19 cellular contexts compared by ENCODE assay signal in the genomic region with DNA sequence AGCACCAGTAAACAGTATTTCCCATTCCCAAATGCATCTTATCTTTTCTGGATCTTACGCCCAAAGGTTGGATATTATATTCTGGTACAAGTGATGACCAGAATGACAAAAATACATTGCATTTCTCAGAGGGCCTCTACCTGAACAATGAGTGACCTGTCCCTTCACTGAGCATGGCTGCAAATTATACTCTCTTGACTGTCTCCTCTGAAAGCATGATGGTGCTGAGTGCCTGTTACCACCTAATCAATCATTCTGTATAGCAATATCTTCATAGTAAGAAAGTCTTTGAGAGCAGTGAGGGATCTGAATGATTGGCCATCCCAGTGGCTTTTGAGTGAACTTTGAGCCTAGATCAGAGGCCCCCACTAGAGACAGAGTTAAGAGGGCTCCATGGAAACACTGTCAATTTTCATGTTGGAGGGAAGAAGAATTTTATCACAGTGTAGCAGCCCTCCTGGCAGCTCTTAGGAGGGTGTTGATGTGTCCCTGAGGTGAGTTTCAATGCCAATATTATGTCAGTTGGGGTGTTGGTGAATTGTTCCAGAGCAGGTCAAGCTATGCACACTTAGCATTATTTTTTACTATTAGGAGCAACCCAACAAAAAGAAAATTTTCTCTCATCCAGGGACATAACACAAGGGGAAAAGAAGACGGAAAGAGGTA.
DNase-seq lines count a peak whose midpoint lies in the region; ATAC-seq and TF ChIP-seq lines count a peak whose summit lies in the region.
"Had no signal": no experiment of that assay in that cellular context is flagged by ENCODE, and none has a peak within 500 bp of the region (broad histone marks: within the 10 kb centered on the region; RNA-seq: fewer than 3 reads in every experiment).

No MANE protein-coding gene starts in this region.

- no peaks in the 10 kb centered on the region for H3K27me3 Mint-ChIP-seq in nephron progenitor cell (ENCODE audit: low read depth, poor library complexity)
- H3K27me3 Mint-ChIP-seq: CD4-positive, CD25-positive, alpha-beta regulatory T cell had no signal

- H3K4me1 Mint-ChIP-seq in nephron progenitor cell = no peaks in the 10 kb centered on the region
- H3K4me1 Mint-ChIP-seq: CD4-positive, CD25-positive, alpha-beta regulatory T cell; GM23338 had no signal

- H3K4me3 ChIP-seq in cardiac muscle cell (no peak overlapping the region), heart left ventricle (no peak overlapping the region), left ventricle myocardium inferior (no peak overlapping the region), stomach (no peak overlapping the region)
- H3K4me3 ChIP-seq: BLaER1, GM12878, GM23338 had no signal

- no peaks in the 10 kb centered on the region for H3K36me3 Mint-ChIP-seq in nephron progenitor cell (ENCODE audit: low read depth)
- H3K36me3 Mint-ChIP-seq: CD4-positive, CD25-positive, alpha-beta regulatory T cell; CD8-positive, alpha-beta T cell had no signal

- peaks cover 21% of the 10 kb centered on the region for H3K9me3 Mint-ChIP-seq in nephron progenitor cell

- 53 to 63% (median 59%) methylated on average over 2 of the region's 2 CpGs for WGBS in heart left ventricle, 4 donors
- 88 to 96% (median 92%) methylated on average over 2 of the region's 2 CpGs for WGBS in stomach, 5 donors

- intact Hi-C loops in heart left ventricle (cut with DNase I) (loop anchor here in 4 of 10 donors (5.0 to 10.0 kb wide), 5 partner anchors 117 to 447 kb away; no protein-coding TSS in a partner anchor), left ventricle myocardium inferior (cut with micrococcal nuclease) (no loop called here), stomach (cut with DNase I; ENCODE audit: low total_unique reads) (no loop called here)

- H3K27ac Mint-ChIP-seq in nephron progenitor cell = peak overlapping the region; percentile 5
- H3K27ac Mint-ChIP-seq: CD4-positive, CD25-positive, alpha-beta regulatory T cell; CD8-positive, alpha-beta T cell; GM23338; H9 had no signal

- TF ChIP-seq EP300 in stomach (IDR thresholded peaks at IDR 0.05) = no peak

- no peaks in the 10 kb centered on the region for H3K27me3 ChIP-seq in cardiac muscle cell
- H3K27me3 ChIP-seq in heart left ventricle = no peaks in the 10 kb centered on the region
- H3K27me3 ChIP-seq in left ventricle myocardium inferior (ENCODE audit: low read depth) = no peaks in the 10 kb centered on the region
- no peaks in the 10 kb centered on the region for H3K27me3 ChIP-seq in stomach
- H3K27me3 ChIP-seq: BLaER1 had no signal

- TF ChIP-seq CTCF in cardiac muscle cell (IDR thresholded peaks at IDR 0.05; ENCODE audit: low read depth, low read length) (no peak), heart left ventricle (IDR thresholded peaks at IDR 0.05) (no peak), left ventricle myocardium inferior (IDR thresholded peaks at IDR 0.05; ENCODE audit: borderline replicate concordance) (no peak), nephron progenitor cell (IDR thresholded peaks at IDR 0.05) (no peak), stomach (IDR thresholded peaks at IDR 0.05) (no peak)

- DNase-seq in cardiac muscle cell (ENCODE audit: low read depth in 1 of 2, low spot score in 1 of 2) = peak in 1 of 2 donors; percentile 88
- DNase-seq in heart left ventricle = peak in 4 of 5 donors; percentile 42 to 51 (median 46)
- DNase-seq in left ventricle myocardium inferior = no peak
- no peak for DNase-seq in nephron progenitor cell
- DNase-seq in stomach = no peak
- DNase-seq: Caco-2; CD4-positive, CD25-positive, alpha-beta regulatory T cell; CD8-positive, alpha-beta T cell; DMS153; DMS79; EL; GDM1; H9 had no signal

- H3K4me3 Mint-ChIP-seq in nephron progenitor cell = no peak overlapping the region
- H3K4me3 Mint-ChIP-seq: CD4-positive, CD25-positive, alpha-beta regulatory T cell; CD8-positive, alpha-beta T cell; GM23338; H9 had no signal

- H3K27ac ChIP-seq in cardiac muscle cell (peak overlapping the region; percentile 54), heart left ventricle (peak overlapping the region in 8 of 12 donors; percentile 47 to 77 (median 68)), left ventricle myocardium inferior (replicated peaks) (peak overlapping the region; percentile 83), stomach (no peak overlapping the region)
- H3K27ac ChIP-seq: BLaER1, C4-2B had no signal

- peak; percentile 97 for ATAC-seq in heart left ventricle
- ATAC-seq in HG03342 (IDR thresholded peaks at IDR 0.05; ENCODE audit: unreplicated experiment) = no peak
- ATAC-seq: CD8-positive, alpha-beta T cell; GM12878; GM23338; HCT116 had no signal

- H3K36me3 ChIP-seq in cardiac muscle cell (no peaks in the 10 kb centered on the region), heart left ventricle (no peaks in the 10 kb centered on the region), left ventricle myocardium inferior (no peaks in the 10 kb centered on the region), stomach (no peaks in the 10 kb centered on the region)
- H3K36me3 ChIP-seq: BLaER1 had no signal

- no peaks in the 10 kb centered on the region for H3K9me3 ChIP-seq in cardiac muscle cell (ENCODE audit: low read depth)
- peaks cover 0 to 19% (median 11%) of the 10 kb centered on the region in 12 donors for H3K9me3 ChIP-seq in heart left ventricle
- peaks cover 25% of the 10 kb centered on the region for H3K9me3 ChIP-seq in left ventricle myocardium inferior (replicated peaks)
- H3K9me3 ChIP-seq in stomach = peaks cover 0 to 24% (median 12%) of the 10 kb centered on the region in 4 donors

- TF ChIP-seq POLR2A in heart left ventricle (IDR thresholded peaks at IDR 0.05) = no peak
- no peak for TF ChIP-seq POLR2A in stomach (IDR thresholded peaks at IDR 0.05)

- H3K4me1 ChIP-seq in cardiac muscle cell (ENCODE audit: low read depth) (peaks cover 14% of the 10 kb centered on the region), heart left ventricle (peaks cover 0 to 11% (median 0%) of the 10 kb centered on the region in 12 donors), left ventricle myocardium inferior (peaks cover 11% of the 10 kb centered on the region), stomach (no peaks in the 10 kb centered on the region)
- H3K4me1 ChIP-seq: Caco-2 had no signal

Comparison
In these comparisons a context has a peak if more than half of its experiments do, and no peak if none do; other contexts are left out.
1. DNase-seq: peak in heart left ventricle (4 of 5); none in left ventricle myocardium inferior (single experiment), nephron progenitor cell (single experiment) and stomach (single experiment).
2. H3K27ac ChIP-seq: peak in cardiac muscle cell (single experiment), heart left ventricle (8 of 12) and left ventricle myocardium inferior (single experiment); none in stomach (0 of 5).